In the genomic region with DNA sequence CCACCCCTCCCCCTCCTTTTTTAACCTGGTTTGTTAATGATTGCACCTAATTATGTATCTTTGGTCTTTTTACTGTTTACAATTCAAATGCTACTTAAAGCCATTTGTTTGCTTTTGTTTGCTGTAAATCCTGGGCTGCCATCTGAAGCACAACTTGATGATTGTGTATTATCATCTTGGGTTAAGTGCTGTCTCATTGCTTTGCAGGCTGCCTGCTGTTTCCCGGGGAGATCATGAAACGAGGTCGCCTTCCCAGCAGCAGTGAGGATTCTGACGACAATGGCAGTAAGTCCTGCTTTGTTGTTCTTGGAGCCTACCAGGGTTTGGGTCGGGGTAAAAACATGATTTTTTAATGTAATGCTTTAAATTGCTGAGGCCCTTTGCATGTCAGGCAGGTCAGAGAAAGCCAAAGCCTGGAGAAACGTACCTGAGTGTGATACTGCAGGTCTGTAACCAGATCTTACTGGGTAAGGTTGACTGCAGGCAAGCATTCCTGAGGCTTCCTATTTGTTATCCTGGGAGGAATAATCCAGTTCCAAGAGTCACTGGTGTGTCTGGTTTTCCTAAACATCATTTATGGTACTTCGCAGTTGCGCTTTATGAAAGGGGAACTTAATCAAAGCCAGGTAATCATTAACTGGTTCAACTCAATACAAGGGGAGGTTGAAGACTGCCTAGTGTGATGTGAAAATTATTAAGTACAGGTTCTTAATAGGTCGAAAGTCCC, we compare ENCODE assay signal across 8 cellular contexts. TPM values are rescaled to one million over a fixed set of nuclear protein-coding genes. Genes with fewer than 3 reads are reported as not detected.
DNase-seq lines count a peak whose midpoint lies in the region; ATAC-seq and TF ChIP-seq lines count a peak whose summit lies in the region.

No MANE protein-coding gene starts in this region.

- H3K36me3 ChIP-seq in left ventricle myocardium inferior, result peaks cover 18% of the 10 kb centered on the region
- no peaks in the 10 kb centered on the region for H3K36me3 ChIP-seq in rectal smooth muscle tissue (ENCODE audit: control insufficient read depth, insufficient read depth, low read length)

- no peak overlapping the region for H3K9ac ChIP-seq in rectal smooth muscle tissue (ENCODE audit: low read length)

- DNase-seq in left ventricle myocardium inferior, result no peak
- no peak for DNase-seq in left cardiac atrium
- DNase-seq in LNCaP clone FGC (ENCODE audit: low read depth), result no peak
- DNase-seq in coronary artery (ENCODE audit: low spot score), result no peak
- DNase-seq in NCI-H82 (lab: John Stamatoyannopoulos, UW), result no peak
- no peak for DNase-seq in SW 1271 (lab: John Stamatoyannopoulos, UW)
- no peak for DNase-seq in SHP77 treated with DMSO at 0.1 percent for 48 hours (lab: John Stamatoyannopoulos, UW)

- ATAC-seq in left cardiac atrium, result no peak

- H3K4me1 ChIP-seq in left ventricle myocardium inferior (peaks cover 90% of the 10 kb centered on the region), rectal smooth muscle tissue (ENCODE audit: control insufficient read depth, insufficient read depth, low read length) (peaks cover 32% of the 10 kb centered on the region)

- H3K27me3 ChIP-seq in left ventricle myocardium inferior (ENCODE audit: low read depth), result no peaks in the 10 kb centered on the region
- H3K27me3 ChIP-seq in rectal smooth muscle tissue (ENCODE audit: control insufficient read depth, insufficient read depth, low read length), result no peaks in the 10 kb centered on the region

- intact Hi-C loops in left ventricle myocardium inferior (cut with micrococcal nuclease), result no loop called here
- intact Hi-C loops in left cardiac atrium (cut with DNase I), result no loop called here

- TF ChIP-seq CTCF in left ventricle myocardium inferior (IDR thresholded peaks at IDR 0.05; ENCODE audit: borderline replicate concordance) (no peak), LNCaP clone FGC (IDR thresholded peaks at IDR 0.05; ENCODE audit: control insufficient read depth, extremely low read depth, insufficient read depth) (no peak), coronary artery (IDR thresholded peaks at IDR 0.05) (no peak)

- H3K4me3 ChIP-seq in left ventricle myocardium inferior (peak overlapping the region; percentile 27), LNCaP clone FGC (ENCODE audit: low read depth, low read length) (peak overlapping the region; percentile 8; the same call in 1 of the 2 replicates), coronary artery (peak overlapping the region; percentile 45), rectal smooth muscle tissue (ENCODE audit: low read length) (no peak overlapping the region)

- H3K9me3 ChIP-seq in left ventricle myocardium inferior (replicated peaks), result no peaks in the 10 kb centered on the region

- peak overlapping the region; percentile 68 for H3K27ac ChIP-seq in left ventricle myocardium inferior (replicated peaks)
- H3K27ac ChIP-seq in coronary artery, result peak overlapping the region; percentile 4 to 35
- peak overlapping the region; percentile 48 for H3K27ac ChIP-seq in rectal smooth muscle tissue (ENCODE audit: low read depth, low read length)

RNA-seq across cellular contexts. Expression of a gene that starts 22.2 kb away (rescaled TPM):
- 22.1 TPM for total RNA-seq in left ventricle myocardium inferior
- 10 to 100 TPM; 22.7 to 32.3 TPM for total RNA-seq in left cardiac atrium
